In genomic region chr1:154219511-154219910, GRCh38 we compare ENCODE assay signal across 9 cellular contexts. TPM values are rescaled to one million over a fixed set of nuclear protein-coding genes. Genes with fewer than 3 reads are reported as not detected.
DNase-seq lines count a peak whose midpoint lies in the region; ATAC-seq and TF ChIP-seq lines count a peak whose summit lies in the region.
"Had no signal": no experiment of that assay in that cellular context is flagged by ENCODE, and none has a peak within 500 bp of the region (broad histone marks: within the 10 kb centered on the region; RNA-seq: fewer than 3 reads in every experiment).

No MANE protein-coding gene starts in this region.

- H3K9me3 ChIP-seq in HEK293 (ENCODE audit: control insufficient read depth, insufficient read depth, low read depth, low read length) (no peaks in the 10 kb centered on the region), iPS-18c (ENCODE audit: control insufficient read depth, insufficient read depth, low read length) (no peaks in the 10 kb centered on the region), spleen (no peaks in the 10 kb centered on the region)

- H3K4me3 ChIP-seq in AG10803 (ENCODE audit: low read length), result peak overlapping the region; percentile 99
- peak overlapping the region; percentile 83 for H3K4me3 ChIP-seq in HEK293 (ENCODE audit: low read depth, low read length)
- peak overlapping the region; percentile 94 for H3K4me3 ChIP-seq in iPS-18c (ENCODE audit: insufficient read depth, low read depth, low read length)
- peak overlapping the region; percentile 66 to 83 (median 74) for H3K4me3 ChIP-seq in spleen

- no peaks in the 10 kb centered on the region for H3K27me3 Mint-ChIP-seq in activated T-helper 17 cell treated with anti-CD3 and anti-CD28 coated beads, Interleukin-2, amount 50 U/mL, for 72 hours

- DNase-seq in AG10803 (ENCODE audit: low read depth) (no peak), spleen (no peak), iPS-NIHi11 (ENCODE audit: low spot score) (no peak), GM19240 (ENCODE audit: insufficient read length, low spot score) (no peak)

- CTCF ChIA-PET in HEK293 (lab: Yijun Ruan, JAX), result interaction anchor here (0.7 to 2.3 kb wide), 8 partner anchors 11 to 186 kb away, joined by 3 to 13 read pairs (median 3); partner anchors contain the start of genes ATP8B2 and IL6R

- H3K36me3 Mint-ChIP-seq in activated T-helper 17 cell treated with anti-CD3 and anti-CD28 coated beads, Interleukin-2, amount 50 U/mL, for 72 hours (ENCODE audit: low read depth), result peaks cover 96% of the 10 kb centered on the region

- no peak for TF ChIP-seq POLR2A in spleen (IDR thresholded peaks at IDR 0.05)

- POLR2A ChIA-PET in HEK293 (lab: Yijun Ruan, JAX), result interaction anchor here (0.9 to 1.3 kb wide), 3 partner anchors 15 to 52 kb away, joined by 5 to 9 read pairs (median 7); partner anchors contain the start of gene TPM3

- ATAC-seq in activated T-helper 17 cell treated with anti-CD3 and anti-CD28 coated beads, Interleukin-2, amount 50 U/mL, for 72 hours (replicated peaks), result no peak
- no peak for ATAC-seq in HG03354 (IDR thresholded peaks at IDR 0.05; ENCODE audit: poor library complexity, severe bottlenecking, unreplicated experiment)

- peaks cover 3% of the 10 kb centered on the region for H3K9me3 Mint-ChIP-seq in activated T-helper 17 cell treated with anti-CD3 and anti-CD28 coated beads, Interleukin-2, amount 50 U/mL, for 72 hours

- no peaks in the 10 kb centered on the region for H3K27me3 ChIP-seq in spleen (replicated peaks in 1 of 7)

- H3K27ac Mint-ChIP-seq in activated T-helper 17 cell treated with anti-CD3 and anti-CD28 coated beads, Interleukin-2, amount 50 U/mL, for 72 hours, result peak overlapping the region; percentile 96

- H3K27ac ChIP-seq in HEK293 (ENCODE audit: extremely low read depth, low read depth, low read length), result peak overlapping the region; percentile 96
- H3K27ac ChIP-seq in spleen, result peak overlapping the region; percentile 92 to 99 (median 97)

- H3K4me3 Mint-ChIP-seq in activated T-helper 17 cell treated with anti-CD3 and anti-CD28 coated beads, Interleukin-2, amount 50 U/mL, for 72 hours, result peak overlapping the region; percentile 94

- intact Hi-C loops in spleen (cut with DNase I; ENCODE audit: low total_unique reads), result no loop called here

- H3K36me3 ChIP-seq in HEK293 (ENCODE audit: control insufficient read depth in 2 of 2, insufficient read depth in 1 of 2, low read length in 2 of 2) (peaks cover 32 to 44% of the 10 kb centered on the region in 2 experiments), spleen (peaks cover 0 to 44% (median 24%) of the 10 kb centered on the region in 6 donors)

- peaks cover 33% of the 10 kb centered on the region for H3K4me1 Mint-ChIP-seq in activated T-helper 17 cell treated with anti-CD3 and anti-CD28 coated beads, Interleukin-2, amount 50 U/mL, for 72 hours

- TF ChIP-seq CTCF in AG10803 (conservative IDR thresholded peaks at IDR 0.05; ENCODE audit: low read length) (no peak), HEK293 (tag by site-specific recombination; IDR thresholded peaks at IDR 0.05) (no peak), spleen (IDR thresholded peaks at IDR 0.05 in 8 of 11, conservative IDR thresholded peaks at IDR 0.05 in 3 of 11) (no peak)

- H3K4me1 ChIP-seq in HEK293 (ENCODE audit: control insufficient read depth, insufficient read depth, low read length) (no peaks in the 10 kb centered on the region), spleen (peaks cover 41 to 73% (median 62%) of the 10 kb centered on the region in 6 donors)

- 4 to 17% (median 11%) methylated on average over 5 of the region's 5 CpGs for WGBS in spleen, 5 donors

TF ChIP-seq in HEK293, 187 proteins besides CTCF, POLR2A, EP300 and RAD21 (continues in another document):
- no peak for TF ChIP-seq ZNF513 (tag by site-specific recombination; IDR thresholded peaks at IDR 0.05)
- no peak for TF ChIP-seq ZNF792 (tag by site-specific recombination; IDR thresholded peaks at IDR 0.05)
- TF ChIP-seq ZSCAN5A (tag by site-specific recombination; IDR thresholded peaks at IDR 0.05), result no peak
- no peak for TF ChIP-seq PBX3 (CRISPR knock-in tag; IDR thresholded peaks at IDR 0.05)
- no peak for TF ChIP-seq ZNF26 (tag by site-specific recombination; IDR thresholded peaks at IDR 0.05)
- no peak for TF ChIP-seq ZEB2 (tag by site-specific recombination; IDR thresholded peaks at IDR 0.05)
- TF ChIP-seq SCRT2 (tag by site-specific recombination; IDR thresholded peaks at IDR 0.05), result no peak
- TF ChIP-seq ATF2 (tag by site-specific recombination; IDR thresholded peaks at IDR 0.05; ENCODE audit: low read depth), result no peak
- TF ChIP-seq ZNF843 (tag by site-specific recombination; IDR thresholded peaks at IDR 0.05), result no peak
- TF ChIP-seq ZNF114 (tag by site-specific recombination; IDR thresholded peaks at IDR 0.05), result no peak
- no peak for TF ChIP-seq ZSCAN30 (tag by site-specific recombination; IDR thresholded peaks at IDR 0.05)
- TF ChIP-seq RBAK (tag by site-specific recombination; IDR thresholded peaks at IDR 0.05), result no peak
- TF ChIP-seq SCRT1 (tag by site-specific recombination; IDR thresholded peaks at IDR 0.05; ENCODE audit: borderline replicate concordance), result no peak
- no peak for TF ChIP-seq ZNF621 (tag by site-specific recombination; IDR thresholded peaks at IDR 0.05)
- no peak for TF ChIP-seq ZNF37A (tag by site-specific recombination; IDR thresholded peaks at IDR 0.05)

RNA-seq across cellular contexts. Expression of gene UBAP2L, which starts 1.2 kb away (rescaled TPM):
- total RNA-seq in activated T-helper 17 cell treated with anti-CD3 and anti-CD28 coated beads, Interleukin-2, amount 50 U/mL, for 72 hours, result 100 to 1,000 TPM; 237 to 249 TPM
- total RNA-seq in spleen, result 100 to 1,000 TPM in 5 of 7 donors, 10 to 100 TPM in 2; 89.5 to 156 (median 134) TPM
- polyA plus RNA-seq in spleen, result 10 to 100 TPM; 36.8 to 58.0 (median 44.4) TPM

RNA-seq across cellular contexts. Expression of gene CFAP141, which starts 13.4 kb away (rescaled TPM):
- total RNA-seq in activated T-helper 17 cell treated with anti-CD3 and anti-CD28 coated beads, Interleukin-2, amount 50 U/mL, for 72 hours, result not detected
- not detected for total RNA-seq in spleen
- polyA plus RNA-seq in spleen, result not detected
- total RNA-seq: LHCN-M2 had no signal

RNA-seq across cellular contexts. Expression of gene TPM3, which starts 27.6 kb away (rescaled TPM):
- 100 to 1,000 TPM; 370 to 607 TPM for total RNA-seq in activated T-helper 17 cell treated with anti-CD3 and anti-CD28 coated beads, Interleukin-2, amount 50 U/mL, for 72 hours
- 100 to 1,000 TPM; 383 to 596 (median 456) TPM for total RNA-seq in spleen
- 100 to 1,000 TPM; 221 to 315 (median 240) TPM for polyA plus RNA-seq in spleen

RNA-seq across cellular contexts. Expression of gene HAX1, which starts 52.9 kb away (rescaled TPM):
- total RNA-seq in activated T-helper 17 cell treated with anti-CD3 and anti-CD28 coated beads, Interleukin-2, amount 50 U/mL, for 72 hours, result 100 to 1,000 TPM; 127 to 132 TPM
- 10 to 100 TPM; 59.5 to 81.3 (median 64.6) TPM for total RNA-seq in spleen
- polyA plus RNA-seq in spleen, result 100 to 1,000 TPM in 1 of 3 donors, 10 to 100 TPM in 2; 87.1 to 109 (median 99.6) TPM
